ENCODE assay signal across 8 cellular contexts in the genomic region with DNA sequence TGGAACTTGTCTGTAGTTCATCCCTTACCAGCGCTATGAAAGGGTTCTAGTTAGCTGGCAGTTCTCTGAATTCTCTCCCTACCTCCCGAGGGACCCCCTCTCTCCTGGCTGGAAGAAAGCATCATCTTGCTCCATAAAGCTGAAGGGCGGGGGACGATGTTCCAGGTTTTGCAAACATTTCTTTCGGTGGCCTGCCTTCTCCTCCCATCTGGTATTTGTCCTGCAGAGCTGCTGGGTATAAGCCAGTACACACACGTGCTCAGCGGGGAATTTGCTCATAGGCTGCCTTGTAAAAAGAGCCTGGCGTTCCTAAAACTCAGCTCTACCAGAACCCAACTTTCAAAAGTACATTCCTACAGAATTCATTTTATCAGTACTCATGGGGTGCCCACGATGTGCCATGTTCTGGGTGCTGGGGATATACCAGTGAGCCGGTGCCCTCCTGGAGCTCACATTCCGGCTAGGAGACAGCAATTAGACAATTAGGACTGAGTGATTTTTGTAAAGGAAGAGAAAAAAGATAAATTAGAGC. TPM values are rescaled to one million over a fixed set of nuclear protein-coding genes. Genes with fewer than 3 reads are reported as not detected.
DNase-seq lines count a peak whose midpoint lies in the region; ATAC-seq and TF ChIP-seq lines count a peak whose summit lies in the region.

No MANE protein-coding gene starts in this region.

- H3K27me3 Mint-ChIP-seq in activated T-cell treated with anti-CD3 and anti-CD28 coated beads, Interleukin-2, amount 50 U/mL, for 24 hours = no peaks in the 10 kb centered on the region

- H3K4me3 Mint-ChIP-seq in activated T-cell treated with anti-CD3 and anti-CD28 coated beads, Interleukin-2, amount 50 U/mL, for 24 hours = peak overlapping the region; percentile 97

- H3K36me3 ChIP-seq in Peyer's patch (peaks cover 0 to 5% (median 0%) of the 10 kb centered on the region in 3 donors), thymus (ENCODE audit: control insufficient read depth, insufficient read depth) (peaks cover 4% of the 10 kb centered on the region)

- 53% methylated on average over 11 of the region's 11 CpGs for WGBS in thymus

- H3K36me3 Mint-ChIP-seq in activated T-cell treated with anti-CD3 and anti-CD28 coated beads, Interleukin-2, amount 50 U/mL, for 24 hours (ENCODE audit: low read depth) = peaks cover 48% of the 10 kb centered on the region

- TF ChIP-seq CTCF in Peyer's patch (IDR thresholded peaks at IDR 0.05) = no peak
- no peak for TF ChIP-seq CTCF in dorsolateral prefrontal cortex (IDR thresholded peaks at IDR 0.05 in 54 of 56, conservative IDR thresholded peaks at IDR 0.05 in 2 of 56; ENCODE audit: low read depth in 1 of 56, partially characterized antibody in 56 of 56)

- no peaks in the 10 kb centered on the region for H3K27me3 ChIP-seq in Peyer's patch
- H3K27me3 ChIP-seq in dorsolateral prefrontal cortex = no peaks in the 10 kb centered on the region
- H3K27me3 ChIP-seq in thymus (ENCODE audit: control insufficient read depth, insufficient read depth) = no peaks in the 10 kb centered on the region

- no peak for ATAC-seq in GM18861 (IDR thresholded peaks at IDR 0.05; ENCODE audit: unreplicated experiment)

- H3K4me1 ChIP-seq in Peyer's patch = peaks cover 0 to 23% (median 7%) of the 10 kb centered on the region in 4 donors
- peaks cover 10% of the 10 kb centered on the region for H3K4me1 ChIP-seq in thymus (ENCODE audit: control insufficient read depth, insufficient read depth, low read length)

- DNase-seq in activated T-cell treated with anti-CD3 and anti-CD28 coated beads, Interleukin-2, amount 50 U/mL, for 24 hours = peak; percentile 49
- DNase-seq in activated T-cell treated with anti-CD3 and anti-CD28 coated beads for 4 hours (no peak), Peyer's patch (peak; percentile 18 to 61 (median 53)), dorsolateral prefrontal cortex (peak in 9 of 10 donors; percentile 63 to 85 (median 72)), lung microvascular endothelial cell (ENCODE audit: low read depth in 2 of 2) (peak; percentile 46 to 82), HUDEP-2 (lab: John Stamatoyannopoulos, UW; ENCODE audit: unreplicated experiment in 76 of 76) (no peak)

- H3K27ac ChIP-seq in Peyer's patch (peak overlapping the region; percentile 59 to 88 (median 80)), dorsolateral prefrontal cortex (peak overlapping the region; percentile 67 to 98 (median 92)), thymus (ENCODE audit: low read depth) (peak overlapping the region; percentile 84)

- intact Hi-C loops in dorsolateral prefrontal cortex (cut with DNase I) = loop anchor here (1.0 to 5.0 kb wide), 5 partner anchors 21 to 51 kb away; a partner anchor contains a TSS

- no peaks in the 10 kb centered on the region for H3K9me3 ChIP-seq in Peyer's patch
- H3K9me3 ChIP-seq in thymus (ENCODE audit: control insufficient read depth) = no peaks in the 10 kb centered on the region

- no peak for TF ChIP-seq POLR2A in Peyer's patch (IDR thresholded peaks at IDR 0.05)

- H3K4me3 ChIP-seq in Peyer's patch (peak overlapping the region; percentile 82 to 94 (median 88)), dorsolateral prefrontal cortex (peak overlapping the region; percentile 63 to 95 (median 86)), thymus (ENCODE audit: low read length) (peak overlapping the region; percentile 81)

- peak overlapping the region; percentile 94 for H3K27ac Mint-ChIP-seq in activated T-cell treated with anti-CD3 and anti-CD28 coated beads, Interleukin-2, amount 50 U/mL, for 24 hours

- H3K4me1 Mint-ChIP-seq in activated T-cell treated with anti-CD3 and anti-CD28 coated beads, Interleukin-2, amount 50 U/mL, for 24 hours (ENCODE audit: low read depth) = peaks cover 34% of the 10 kb centered on the region

- H3K9me3 Mint-ChIP-seq in activated T-cell treated with anti-CD3 and anti-CD28 coated beads, Interleukin-2, amount 50 U/mL, for 24 hours = no peaks in the 10 kb centered on the region

RNA-seq across cellular contexts. Expression of a gene that starts 0.6 kb away (rescaled TPM):
- total RNA-seq in Peyer's patch = 10 to 100 TPM; 17.3 to 42.7 (median 32.2) TPM
- total RNA-seq in dorsolateral prefrontal cortex = 10 to 100 TPM; 11.3 to 30.9 (median 21.5) TPM
- total RNA-seq in lung microvascular endothelial cell = 17.9 and 19.4 TPM in 2 replicates
- 40.9 TPM for polyA plus RNA-seq in thymus

RNA-seq across cellular contexts. Expression of a gene that starts 24.4 kb away (rescaled TPM):
- total RNA-seq in Peyer's patch (10 to 100 TPM in 3 of 4 donors, 1 to 10 TPM in 1; 7.4 to 80.7 (median 53.9) TPM), dorsolateral prefrontal cortex (10 to 100 TPM; 11.9 to 63.9 (median 22.6) TPM), lung microvascular endothelial cell (5.0 and 5.7 TPM in 2 replicates)
- polyA plus RNA-seq in thymus = 1.4 TPM

RNA-seq across cellular contexts. Expression of a gene that starts 34.9 kb away (rescaled TPM):
- total RNA-seq in Peyer's patch (100 to 1,000 TPM; 202 to 302 (median 247) TPM), dorsolateral prefrontal cortex (100 to 1,000 TPM; 142 to 353 (median 254) TPM), lung microvascular endothelial cell (156 and 219 TPM in 2 replicates)
- 390 TPM for polyA plus RNA-seq in thymus

RNA-seq across cellular contexts. Expression of a gene that starts 35.2 kb away (rescaled TPM):
- total RNA-seq in Peyer's patch = 10 to 100 TPM; 14.9 to 23.5 (median 20.4) TPM
- 100 to 1,000 TPM in 7 of 120 experiments, 10 to 100 TPM in 113; 52.5 to 122 (median 79.8) TPM for total RNA-seq in dorsolateral prefrontal cortex
- total RNA-seq in lung microvascular endothelial cell = 9.2 and 11.9 TPM in 2 replicates
- 20.4 TPM for polyA plus RNA-seq in thymus

RNA-seq across cellular contexts. Expression of a gene that starts 39.3 kb away (rescaled TPM):
- total RNA-seq in Peyer's patch (100 to 1,000 TPM in 3 of 4 donors, 10 to 100 TPM in 1; 80.0 to 148 (median 124) TPM), dorsolateral prefrontal cortex (100 to 1,000 TPM in 81 of 120 experiments, 10 to 100 TPM in 39; 70.3 to 228 (median 111) TPM), lung microvascular endothelial cell (21.4 and 44.8 TPM in 2 replicates)
- polyA plus RNA-seq in thymus = 9.9 TPM

Comparison
In these comparisons a context has a peak if more than half of its experiments do, and no peak if none do; other contexts are left out.
1. DNase-seq: peak in activated T-cell treated with anti-CD3 and anti-CD28 coated beads, Interleukin-2, amount 50 U/mL, for 24 hours (single experiment), Peyer's patch (3 of 3), dorsolateral prefrontal cortex (9 of 10) and lung microvascular endothelial cell (2 of 2); none in activated T-cell treated with anti-CD3 and anti-CD28 coated beads for 4 hours (single experiment) and HUDEP-2 (0 of 76).
2. Peak in every context shown above with its lines, with median percentiles within 50 percentile points of each other: H3K27ac ChIP-seq and H3K4me3 ChIP-seq.